36 cellular contexts compared by ENCODE assay signal in genomic region chr2:99374747-99375146, GRCh38.
"Had no signal": no experiment of that assay in that cellular context is flagged by ENCODE, and none has a peak within 500 bp of the region (broad histone marks: within the 10 kb centered on the region; RNA-seq: fewer than 3 reads in every experiment).

No MANE protein-coding gene starts in this region.

- H3K9me3 Mint-ChIP-seq: activated CD4-positive, alpha-beta memory T cell treated with anti-CD3 and anti-CD28 coated beads, Interleukin-2, amount 10 ng/mL, durations not matched to agents 7 days and 5 days had no signal

- ATAC-seq: activated CD4-positive, CD25-positive, alpha-beta regulatory T cell treated with anti-CD3 and anti-CD28 coated beads, Interleukin-2, amount 50 U/mL, for 24 hours; activated CD8-positive, alpha-beta memory T cell treated with anti-CD3 and anti-CD28 coated beads, Interleukin-2, amount 10 ng/mL, durations not matched to agents 7 days and 5 days; activated CD8-positive, alpha-beta T cell treated with anti-CD3 and anti-CD28 coated beads, Interleukin-2, amount 10 ng/mL, durations not matched to agents 7 days and 5 days; activated naive CD8-positive, alpha-beta T cell treated with anti-CD3 and anti-CD28 coated beads, Interleukin-2, amount 50 U/mL, for 24 hours; WTC11 had no signal

- H3K27ac Mint-ChIP-seq: activated CD4-positive, alpha-beta memory T cell treated with anti-CD3 and anti-CD28 coated beads, Interleukin-2, amount 10 ng/mL, durations not matched to agents 7 days and 5 days; activated CD4-positive, alpha-beta T cell treated with anti-CD3 and anti-CD28 coated beads, Interleukin-2, amount 10 ng/mL, durations not matched to agents 24 days and 14 days; activated CD8-positive, alpha-beta memory T cell treated with anti-CD3 and anti-CD28 coated beads, Interleukin-2, amount 10 ng/mL, durations not matched to agents 7 days and 5 days; activated CD8-positive, alpha-beta T cell treated with anti-CD3 and anti-CD28 coated beads, Interleukin-2, amount 10 ng/mL, durations not matched to agents 7 days and 5 days; activated naive CD4-positive, alpha-beta T cell treated with anti-CD3 and anti-CD28 coated beads, Interleukin-2, amount 10 ng/mL, durations not matched to agents 7 days and 5 days; activated naive CD4-positive, alpha-beta T cell treated with anti-CD3 and anti-CD28 coated beads, Interleukin-2, amount 50 U/mL, for 24 hours; activated naive CD8-positive, alpha-beta T cell; activated naive CD8-positive, alpha-beta T cell treated with anti-CD3 and anti-CD28 coated beads, Interleukin-2, amount 10 ng/mL, durations not matched to agents 7 days and 5 days; activated naive CD8-positive, alpha-beta T cell treated with anti-CD3 and anti-CD28 coated beads, Interleukin-2, amount 50 U/mL, for 24 hours; activated T-helper 2 cell treated with anti-CD3 and anti-CD28 coated beads, Interferon-gamma antibody, Interleukin-2, Interleukin-4, amounts not matched to agents 10 μg/mL and 5 μg/mL and 100 μg/mL, durations not matched to agents 14 hours and 24 hours and 36 hours; brain; T-helper 1 cell treated with Interleukin-12 subunit alpha and Interleukin-12 subunit beta and Interleukin-4 antibody, amounts not matched to agents 30 μg/mL and 1 μg/mL, for 36 hours; T-helper 2 cell treated with Interferon-gamma antibody and Interleukin-4, amounts not matched to agents 5 μg/mL and 100 μg/mL, for 36 hours; WTC11 had no signal

- H3K4me1 ChIP-seq: ascending aorta had no signal

- H3K27ac ChIP-seq: ascending aorta, WERI-Rb-1 had no signal

- H3K4me3 Mint-ChIP-seq: activated CD4-positive, alpha-beta memory T cell treated with anti-CD3 and anti-CD28 coated beads, Interleukin-2, amount 10 ng/mL, durations not matched to agents 7 days and 5 days; activated CD4-positive, alpha-beta T cell treated with anti-CD3 and anti-CD28 coated beads, Interleukin-2, amount 10 ng/mL, durations not matched to agents 24 days and 14 days; activated CD8-positive, alpha-beta memory T cell treated with anti-CD3 and anti-CD28 coated beads, Interleukin-2, amount 10 ng/mL, durations not matched to agents 7 days and 5 days; activated CD8-positive, alpha-beta T cell treated with anti-CD3 and anti-CD28 coated beads, Interleukin-2, amount 10 ng/mL, durations not matched to agents 7 days and 5 days; activated naive CD4-positive, alpha-beta T cell treated with anti-CD3 and anti-CD28 coated beads, Interleukin-2, amount 10 ng/mL, durations not matched to agents 7 days and 5 days; activated naive CD4-positive, alpha-beta T cell treated with anti-CD3 and anti-CD28 coated beads, Interleukin-2, amount 50 U/mL, for 24 hours; activated naive CD8-positive, alpha-beta T cell; activated naive CD8-positive, alpha-beta T cell treated with anti-CD3 and anti-CD28 coated beads, Interleukin-2, amount 10 ng/mL, durations not matched to agents 7 days and 5 days; activated naive CD8-positive, alpha-beta T cell treated with anti-CD3 and anti-CD28 coated beads, Interleukin-2, amount 50 U/mL, for 24 hours; brain; T-helper 1 cell treated with Interleukin-12 subunit alpha and Interleukin-12 subunit beta and Interleukin-4 antibody, amounts not matched to agents 30 μg/mL and 1 μg/mL, for 36 hours; T-helper 2 cell treated with Interferon-gamma antibody and Interleukin-4, amounts not matched to agents 5 μg/mL and 100 μg/mL, for 36 hours; WTC11 had no signal

- H3K4me3 ChIP-seq: ascending aorta had no signal

- H3K4me1 Mint-ChIP-seq: brain, WTC11 had no signal

- H3K27me3 Mint-ChIP-seq: activated CD4-positive, alpha-beta memory T cell treated with anti-CD3 and anti-CD28 coated beads, Interleukin-2, amount 10 ng/mL, durations not matched to agents 7 days and 5 days; activated CD4-positive, alpha-beta T cell treated with anti-CD3 and anti-CD28 coated beads, Interleukin-2, amount 10 ng/mL, durations not matched to agents 24 days and 14 days; activated CD8-positive, alpha-beta memory T cell treated with anti-CD3 and anti-CD28 coated beads, Interleukin-2, amount 10 ng/mL, durations not matched to agents 7 days and 5 days; activated naive CD4-positive, alpha-beta T cell treated with anti-CD3 and anti-CD28 coated beads, Interleukin-2, amount 10 ng/mL, durations not matched to agents 7 days and 5 days; activated naive CD4-positive, alpha-beta T cell treated with anti-CD3 and anti-CD28 coated beads, Interleukin-2, amount 50 U/mL, for 24 hours; activated naive CD8-positive, alpha-beta T cell; activated naive CD8-positive, alpha-beta T cell treated with anti-CD3 and anti-CD28 coated beads, Interleukin-2, amount 10 ng/mL, durations not matched to agents 7 days and 5 days; activated naive CD8-positive, alpha-beta T cell treated with anti-CD3 and anti-CD28 coated beads, Interleukin-2, amount 50 U/mL, for 24 hours; brain had no signal

- FAIRE-seq: colon had no signal

- DNase-seq: activated CD4-positive, alpha-beta memory T cell treated with anti-CD3 and anti-CD28 coated beads, Interleukin-2, amount 10 ng/mL, durations not matched to agents 7 days and 5 days; activated CD4-positive, alpha-beta T cell treated with anti-CD3 and anti-CD28 coated beads for 1 hour; activated CD4-positive, alpha-beta T cell treated with anti-CD3 and anti-CD28 coated beads for 4 hours; activated CD4-positive, alpha-beta T cell treated with anti-CD3 and anti-CD28 coated beads, Interleukin-2, amount 10 ng/mL, durations not matched to agents 24 days and 14 days; activated CD4-positive, alpha-beta T cell treated with anti-CD3 and anti-CD28 coated beads, Interleukin-2, amount 50 U/mL, for 1 hour; activated CD4-positive, alpha-beta T cell treated with anti-CD3 and anti-CD28 coated beads, Interleukin-2, amount 50 U/mL, for 4 hours; activated CD4-positive, CD25-positive, alpha-beta regulatory T cell; activated CD8-positive, alpha-beta memory T cell treated with anti-CD3 and anti-CD28 coated beads for 24 hours; activated CD8-positive, alpha-beta memory T cell treated with anti-CD3 and anti-CD28 coated beads, Interleukin-2, amount 10 ng/mL, durations not matched to agents 7 days and 5 days; activated CD8-positive, alpha-beta memory T cell treated with anti-CD3 and anti-CD28 coated beads, Interleukin-2, amount 50 U/mL, for 48 hours; activated CD8-positive, alpha-beta T cell treated with anti-CD3 and anti-CD28 coated beads, Interleukin-2, amount 10 ng/mL, durations not matched to agents 7 days and 5 days; activated effector memory CD4-positive, alpha-beta T cell treated with Interleukin-2 at 50 U/mL for 16 hours; activated gamma-delta T cell; activated naive CD4-positive, alpha-beta T cell treated with anti-CD3 and anti-CD28 coated beads, Interleukin-2, amount 10 ng/mL, durations not matched to agents 7 days and 5 days; activated naive CD4-positive, alpha-beta T cell treated with Interleukin-2 at 50 U/mL for 16 hours; activated naive CD8-positive, alpha-beta T cell treated with anti-CD3 and anti-CD28 coated beads, Interleukin-2, amount 10 ng/mL, durations not matched to agents 7 days and 5 days; activated naive CD8-positive, alpha-beta T cell treated with anti-CD3 and anti-CD28 coated beads, Interleukin-2, amount 50 U/mL, for 24 hours; activated T-cell treated with anti-CD3 and anti-CD28 coated beads, Interleukin-2, amount 50 U/mL, for 1 hour; activated T-cell treated with anti-CD3 and anti-CD28 coated beads, Interleukin-2, amount 50 U/mL, for 48 hours; amygdala; anterior cingulate cortex; central memory CD4-positive, alpha-beta T cell; T-helper 1 cell; T-helper 2 cell; T-helper 9 cell; WERI-Rb-1 had no signal

- H3K27me3 ChIP-seq: ascending aorta had no signal
